In genomic region chr14:34208532-34208931, GRCh38 we compare ENCODE assay signal across 9 cellular contexts.
"Had no signal": no experiment of that assay in that cellular context is flagged by ENCODE, and none has a peak within 500 bp of the region (broad histone marks: within the 10 kb centered on the region; RNA-seq: fewer than 3 reads in every experiment).

No MANE protein-coding gene starts in this region.

- DNase-seq: H9, HCEC 1CT, IMR-90, KBM-7 had no signal

- FAIRE-seq: H1, H54 had no signal

- H3K27ac ChIP-seq: HL-60, KMS-11 had no signal

- ATAC-seq: GM23338 had no signal

- H3K4me3 ChIP-seq: GM23338 had no signal

- H3K27ac Mint-ChIP-seq: GM23338, H9 had no signal

- H2AFZ ChIP-seq: GM23338 had no signal

- H3K4me2 ChIP-seq: GM23338, KMS-11 had no signal

- H3K9ac ChIP-seq: KMS-11 had no signal

- H3K4me1 Mint-ChIP-seq: GM23338, H9 had no signal

- H3K4me3 Mint-ChIP-seq: GM23338, H9 had no signal
